Comparison of ENCODE assay signal across 1 cellular context in genomic region chr12:120014381-120014735, GRCh38. TPM values are rescaled to one million over a fixed set of nuclear protein-coding genes. Genes with fewer than 3 reads are reported as not detected.
"Had no signal": no experiment of that assay in that cellular context is flagged by ENCODE, and none has a peak within 500 bp of the region (broad histone marks: within the 10 kb centered on the region; RNA-seq: fewer than 3 reads in every experiment).

No MANE protein-coding gene starts in this region.

RNA-seq across cellular contexts. Expression of gene BICDL1, which starts 25.3 kb away (rescaled TPM):
- total RNA-seq: ascending aorta had no signal
